12 cellular contexts compared by ENCODE assay signal in genomic region chr3:57112206-57112605, GRCh38. TPM values are rescaled to one million over a fixed set of nuclear protein-coding genes. Genes with fewer than 3 reads are reported as not detected.
DNase-seq lines count a peak whose midpoint lies in the region; ATAC-seq, FAIRE-seq and TF ChIP-seq lines count a peak whose summit lies in the region.
"Had no signal": no experiment of that assay in that cellular context is flagged by ENCODE, and none has a peak within 500 bp of the region (broad histone marks: within the 10 kb centered on the region; RNA-seq: fewer than 3 reads in every experiment).

No MANE protein-coding gene starts in this region.

- H4K20me1 ChIP-seq in astrocyte (ENCODE audit: insufficient read depth, low read length) (no peaks in the 10 kb centered on the region), GM23248 (ENCODE audit: insufficient read depth) (no peaks in the 10 kb centered on the region)

- H3K27ac ChIP-seq in astrocyte (ENCODE audit: low read depth, low read length) (no peak overlapping the region), mesodermal cell (ENCODE audit: low read depth, low read length, severe bottlenecking) (peak overlapping the region; percentile 53), GM23248 (no peak overlapping the region)

- no peak overlapping the region for H2AFZ ChIP-seq in astrocyte (ENCODE audit: low read depth, low read length)
- H2AFZ ChIP-seq in GM23248: no peak overlapping the region

- DNase-seq in ELF-1 (ENCODE audit: low read depth, low spot score) (peak; percentile 71), HT1080 (ENCODE audit: low read depth) (peak; percentile 43), astrocyte (ENCODE audit: low read depth) (no peak), GM23248 (no peak)
- no peak for DNase-seq in stimulated activated CD4-positive, alpha-beta T cell treated with anti-CD3 and anti-CD28 coated beads, Interleukin-2, amount 100 ng/mL, for 24 hours
- DNase-seq: activated gamma-delta T cell treated with Interleukin-2 at 50 U/mL for 16 hours, GOT3, NCI-H226 had no signal

- H3K36me3 ChIP-seq in astrocyte (ENCODE audit: insufficient read depth, low read length) (no peaks in the 10 kb centered on the region), mesodermal cell (ENCODE audit: control insufficient read depth, insufficient read depth, low read length) (peaks cover 52% of the 10 kb centered on the region), GM23248 (ENCODE audit: low read depth) (no peaks in the 10 kb centered on the region)

- peaks cover 6% of the 10 kb centered on the region for H3K4me1 Mint-ChIP-seq in astrocyte (ENCODE audit: low read depth, unreplicated experiment)

- 94% methylated on average over 3 to 4 of the region's 5 CpGs for WGBS in mesodermal cell (ENCODE audit: insufficient coverage in 2 of 2), 2 experiments
- 89 to 90% methylated on average over 5 of the region's 5 CpGs for WGBS in GM23248 (ENCODE audit: low coverage in 1 of 2, low lambda C conversion rate in 2 of 2, missing lambda C conversion rate in 2 of 2), 2 experiments

- no peak overlapping the region for H3K27ac Mint-ChIP-seq in astrocyte (ENCODE audit: unreplicated experiment)

- no peaks in the 10 kb centered on the region for H3K27me3 Mint-ChIP-seq in astrocyte (ENCODE audit: low read depth, unreplicated experiment)

- H3K79me2 ChIP-seq in astrocyte (ENCODE audit: insufficient read depth, low read length): no peaks in the 10 kb centered on the region
- H3K79me2 ChIP-seq in GM23248 (ENCODE audit: insufficient read depth): no peaks in the 10 kb centered on the region

- in situ Hi-C loops in GM23248 (cut with MboI): no loop called here

- no peak for FAIRE-seq in astrocyte (lab: Jason Lieb, UNC)
- FAIRE-seq: TTC549 had no signal

- H3K4me1 ChIP-seq in astrocyte (ENCODE audit: insufficient read depth, low read length): peaks cover 9% of the 10 kb centered on the region
- H3K4me1 ChIP-seq in mesodermal cell (ENCODE audit: control insufficient read depth, insufficient read depth, low read length, poor library complexity, severe bottlenecking): peaks cover 15% of the 10 kb centered on the region
- H3K4me1 ChIP-seq in GM23248 (ENCODE audit: insufficient read depth): peaks cover 6% of the 10 kb centered on the region; the same call in 1 of the 2 replicates

- TF ChIP-seq CTCF in astrocyte (IDR thresholded peaks at IDR 0.05; ENCODE audit: insufficient read depth, low read depth, low read length): peak; percentile 14

- no peak for ATAC-seq in GM19324 (IDR thresholded peaks at IDR 0.05; ENCODE audit: low FRiP score, unreplicated experiment)
- no peak for ATAC-seq in HG03469 (IDR thresholded peaks at IDR 0.05; ENCODE audit: unreplicated experiment)

- H3K4me2 ChIP-seq in astrocyte (ENCODE audit: low read length) (peak overlapping the region; percentile 47), GM23248 (ENCODE audit: unreplicated experiment) (no peak overlapping the region)

- H3K9me3 Mint-ChIP-seq in astrocyte (ENCODE audit: unreplicated experiment): no peaks in the 10 kb centered on the region

- no peaks in the 10 kb centered on the region for H3K27me3 ChIP-seq in astrocyte (ENCODE audit: insufficient read depth, low read length)
- H3K27me3 ChIP-seq in GM23248 (replicated peaks; ENCODE audit: insufficient read depth): no peaks in the 10 kb centered on the region

- no peaks in the 10 kb centered on the region for H3K9me2 ChIP-seq in GM23248 (ENCODE audit: insufficient read depth)

- no peaks in the 10 kb centered on the region for H3F3A ChIP-seq in GM23248 (ENCODE audit: insufficient read depth)

- H3K4me3 ChIP-seq in astrocyte (ENCODE audit: insufficient read depth, low read depth, low read length) (no peak overlapping the region), mesodermal cell (ENCODE audit: extremely low read depth, insufficient read depth, low read length, poor library complexity, severe bottlenecking) (no peak overlapping the region), GM23248 (no peak overlapping the region)

- H3K9ac ChIP-seq in astrocyte (ENCODE audit: low read length) (peak overlapping the region; percentile 15), GM23248 (no peak overlapping the region)

- H3K4me3 Mint-ChIP-seq in astrocyte (ENCODE audit: unreplicated experiment): no peak overlapping the region

- peaks cover 4% of the 10 kb centered on the region for H3K36me3 Mint-ChIP-seq in astrocyte (ENCODE audit: low read depth, unreplicated experiment)

- no peaks in the 10 kb centered on the region for H3K9me3 ChIP-seq in astrocyte (ENCODE audit: insufficient read depth, low read depth, low read length)
- no peaks in the 10 kb centered on the region for H3K9me3 ChIP-seq in mesodermal cell (ENCODE audit: control insufficient read depth, low read length)
- no peaks in the 10 kb centered on the region for H3K9me3 ChIP-seq in GM23248 (ENCODE audit: low read depth)

RNA-seq across cellular contexts. Expression of gene SPATA12, which starts 51.7 kb away (rescaled TPM):
- total RNA-seq in HT1080 (2014; rRNA removed; shearing (Covaris generic)): 0.80 and 1.6 TPM in 2 replicates
- polyA plus RNA-seq in HT1080 (2015; cell fraction: cytosol; rRNA removed): 0.99 and 1.1 TPM in 2 replicates
- 0.82 and 1.1 TPM in 2 replicates for polyA plus RNA-seq in HT1080 (2015; cell fraction: nucleus; rRNA removed)
- not detected in 2 replicates for total RNA-seq in astrocyte
- polyA plus RNA-seq in mesodermal cell (2013, experiment 1 of 2): not detected
- not detected for polyA plus RNA-seq in mesodermal cell (2013, experiment 2 of 2)
- total RNA-seq in GM23248 (2014; rRNA removed; shearing (Covaris generic)): not detected in 2 replicates
- polyA plus RNA-seq in GM23248 (2016; fragmentation: Nextera tagmentation; extraction: Ambion mirVana): not detected in 2 replicates

RNA-seq across cellular contexts. Expression of gene IL17RD, which starts 52.9 kb away (rescaled TPM):
- total RNA-seq in HT1080 (2014; rRNA removed; shearing (Covaris generic)): 4.3 and 5.7 TPM in 2 replicates
- polyA plus RNA-seq in HT1080 (2015; cell fraction: cytosol; rRNA removed): 2.7 and 3.6 TPM in 2 replicates
- polyA plus RNA-seq in HT1080 (2015; cell fraction: nucleus; rRNA removed): 3.4 and 3.6 TPM in 2 replicates
- 8.7 and 13.0 TPM in 2 replicates for total RNA-seq in astrocyte
- polyA plus RNA-seq in mesodermal cell (2013, experiment 1 of 2): 36.2 TPM
- 24.7 TPM for polyA plus RNA-seq in mesodermal cell (2013, experiment 2 of 2)
- 0.76 and 1.2 TPM in 2 replicates for total RNA-seq in GM23248 (2014; rRNA removed; shearing (Covaris generic))
- polyA plus RNA-seq in GM23248 (2016; fragmentation: Nextera tagmentation; extraction: Ambion mirVana): 0.34 and 0.42 TPM in 2 replicates

Comparison
In these comparisons a context has a peak if more than half of its experiments do, and no peak if none do; other contexts are left out.
1. DNase-seq: peak in ELF-1 (single experiment) and HT1080 (single experiment); none in astrocyte (single experiment), stimulated activated CD4-positive, alpha-beta T cell treated with anti-CD3 and anti-CD28 coated beads, Interleukin-2, amount 100 ng/mL, for 24 hours (0 of 2) and GM23248 (single experiment).